Comparison of ENCODE assay signal across 8 cellular contexts in the genomic region with DNA sequence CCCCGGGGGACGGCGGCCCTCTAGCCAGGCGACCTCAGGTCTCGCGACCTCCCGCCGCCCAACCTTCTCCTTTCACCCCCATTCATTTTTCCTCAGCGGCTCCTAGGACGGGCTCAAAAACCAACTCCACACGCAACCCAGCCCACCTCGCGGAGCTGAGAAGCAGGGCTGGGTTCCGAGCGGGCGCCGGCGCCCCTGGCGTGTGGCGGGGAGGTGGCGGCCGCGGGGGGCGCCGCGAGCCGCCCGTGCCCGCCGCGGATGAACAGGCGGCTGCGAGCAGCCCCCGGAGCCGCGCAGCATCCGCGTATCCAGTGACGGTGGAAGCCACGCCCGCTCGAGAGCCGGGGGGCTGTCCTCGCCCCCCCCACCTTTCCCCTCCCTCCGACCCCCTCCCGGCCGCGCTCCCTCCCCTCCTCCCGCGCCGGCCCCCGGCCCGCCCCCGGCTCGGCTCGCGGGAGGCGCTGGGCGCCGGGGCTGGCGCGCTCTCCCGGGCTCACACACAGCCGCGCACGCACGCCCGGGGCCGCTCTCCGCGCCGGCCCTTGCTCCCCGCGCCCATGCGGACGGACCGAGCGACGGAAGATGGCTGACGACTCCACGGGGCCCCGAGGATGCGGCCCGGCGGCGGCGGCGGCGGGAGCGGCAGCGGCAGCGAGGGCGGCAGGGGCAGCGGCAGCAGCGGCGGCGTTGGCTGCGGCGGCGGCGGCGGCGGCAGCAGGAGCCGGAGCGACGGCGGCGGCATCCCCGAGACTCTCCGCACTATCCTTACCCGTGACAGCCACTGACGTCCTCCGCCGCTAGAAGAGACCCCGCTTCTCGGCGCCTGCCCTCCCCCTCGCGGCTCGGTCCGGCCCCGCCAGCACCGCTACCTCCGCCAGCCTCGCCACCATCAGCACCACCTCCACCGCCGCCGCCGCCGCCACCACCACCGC. TPM values are rescaled to one million over a fixed set of nuclear protein-coding genes. Genes with fewer than 3 reads are reported as not detected.
DNase-seq lines count a peak whose midpoint lies in the region; ATAC-seq and TF ChIP-seq lines count a peak whose summit lies in the region.

A gene with protein sequence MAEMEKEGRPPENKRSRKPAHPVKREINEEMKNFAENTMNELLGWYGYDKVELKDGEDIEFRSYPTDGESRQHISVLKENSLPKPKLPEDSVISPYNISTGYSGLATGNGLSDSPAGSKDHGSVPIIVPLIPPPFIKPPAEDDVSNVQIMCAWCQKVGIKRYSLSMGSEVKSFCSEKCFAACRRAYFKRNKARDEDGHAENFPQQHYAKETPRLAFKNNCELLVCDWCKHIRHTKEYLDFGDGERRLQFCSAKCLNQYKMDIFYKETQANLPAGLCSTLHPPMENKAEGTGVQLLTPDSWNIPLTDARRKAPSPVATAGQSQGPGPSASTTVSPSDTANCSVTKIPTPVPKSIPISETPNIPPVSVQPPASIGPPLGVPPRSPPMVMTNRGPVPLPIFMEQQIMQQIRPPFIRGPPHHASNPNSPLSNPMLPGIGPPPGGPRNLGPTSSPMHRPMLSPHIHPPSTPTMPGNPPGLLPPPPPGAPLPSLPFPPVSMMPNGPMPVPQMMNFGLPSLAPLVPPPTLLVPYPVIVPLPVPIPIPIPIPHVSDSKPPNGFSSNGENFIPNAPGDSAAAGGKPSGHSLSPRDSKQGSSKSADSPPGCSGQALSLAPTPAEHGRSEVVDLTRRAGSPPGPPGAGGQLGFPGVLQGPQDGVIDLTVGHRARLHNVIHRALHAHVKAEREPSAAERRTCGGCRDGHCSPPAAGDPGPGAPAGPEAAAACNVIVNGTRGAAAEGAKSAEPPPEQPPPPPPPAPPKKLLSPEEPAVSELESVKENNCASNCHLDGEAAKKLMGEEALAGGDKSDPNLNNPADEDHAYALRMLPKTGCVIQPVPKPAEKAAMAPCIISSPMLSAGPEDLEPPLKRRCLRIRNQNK (plus strand): TSS at position 482 of the 932 bp plus-strand sequence. CDS start 500 bp downstream, outside the sequence.

- H3K4me3 ChIP-seq in CD4-positive, CD25-positive, alpha-beta regulatory T cell (ENCODE audit: low read depth, low read length) = peak within 1 kb of the TSS; percentile 41
- H3K4me3 ChIP-seq in lung = peak within 1 kb of the TSS; percentile 78

- POLR2A ChIA-PET in activated CD4-positive, alpha-beta T cell treated with anti-CD3 and anti-CD28 coated beads, Interleukin-2, amount 10 ng/mL, durations not matched to agents 7 days and 5 days (lab: Charles Lee) = no interaction called here

- no peaks in the 10 kb centered on the region for H3K9me3 ChIP-seq in CD4-positive, CD25-positive, alpha-beta regulatory T cell (ENCODE audit: control insufficient read depth in 2 of 2, low read length in 2 of 2)
- peaks cover 0 to 2% of the 10 kb centered on the region in 2 donors for H3K9me3 ChIP-seq in lung (ENCODE audit: control insufficient read depth in 2 of 2, insufficient read depth in 1 of 2, low read length in 1 of 2)

- H3K27ac Mint-ChIP-seq in CD4-positive, CD25-positive, alpha-beta regulatory T cell = no peak within 1 kb of the TSS
- H3K27ac Mint-ChIP-seq in activated CD4-positive, alpha-beta T cell treated with anti-CD3 and anti-CD28 coated beads, Interleukin-2, amount 10 ng/mL, durations not matched to agents 7 days and 5 days = no peak within 1 kb of the TSS

- H3K27me3 ChIP-seq in CD4-positive, CD25-positive, alpha-beta regulatory T cell (ENCODE audit: control insufficient read depth, insufficient read depth, low read length) = peaks cover 60% of the 10 kb centered on the region
- H3K27me3 ChIP-seq in lung (ENCODE audit: control insufficient read depth, insufficient read depth) = no peaks in the 10 kb centered on the region

- no peak within 1 kb of the TSS for H3K27ac ChIP-seq in CD4-positive, CD25-positive, alpha-beta regulatory T cell (ENCODE audit: insufficient read depth, low read length, poor library complexity, severe bottlenecking)
- peak within 1 kb of the TSS; percentile 48 to 84 for H3K27ac ChIP-seq in lung (ENCODE audit: low read depth in 1 of 2, low read length in 1 of 2)

- H3K4me3 Mint-ChIP-seq in CD4-positive, CD25-positive, alpha-beta regulatory T cell = peak within 1 kb of the TSS; percentile 84 to 93 (median 87)
- H3K4me3 Mint-ChIP-seq in activated CD4-positive, alpha-beta T cell treated with anti-CD3 and anti-CD28 coated beads, Interleukin-2, amount 10 ng/mL, durations not matched to agents 7 days and 5 days = peak within 1 kb of the TSS; percentile 77

- CTCF ChIA-PET in activated CD4-positive, alpha-beta T cell treated with anti-CD3 and anti-CD28 coated beads, Interleukin-2, amount 10 ng/mL, durations not matched to agents 7 days and 5 days (lab: Charles Lee) = interaction anchor here (1.0 to 1.8 kb wide), 2 partner anchors 15 to 31 kb away, joined by 3 to 5 read pairs; a partner anchor contains a TSS

- H3K4me1 ChIP-seq in CD4-positive, CD25-positive, alpha-beta regulatory T cell (ENCODE audit: control insufficient read depth, insufficient read depth, low read length, poor library complexity, severe bottlenecking) = peaks cover 28% of the 10 kb centered on the region
- H3K4me1 ChIP-seq in lung (ENCODE audit: control insufficient read depth in 2 of 2, insufficient read depth in 2 of 2, low read length in 2 of 2) = peaks cover 2 to 3% of the 10 kb centered on the region in 2 donors

- peak; percentile 25 to 34 (median 29) for DNase-seq in CD4-positive, CD25-positive, alpha-beta regulatory T cell
- peak; percentile 45 for DNase-seq in NCI-H2107 (lab: John Stamatoyannopoulos, UW)
- peak; percentile 22 for DNase-seq in activated CD4-positive, alpha-beta T cell treated with anti-CD3 and anti-CD28 coated beads, Interleukin-2, amount 10 ng/mL, durations not matched to agents 7 days and 5 days
- peak; percentile 22 for DNase-seq in effector CD8-positive, alpha-beta T cell (lab: John Stamatoyannopoulos, UW)
- peak; percentile 32 for DNase-seq in lung (ENCODE audit: low spot score)
- peak; percentile 53 for DNase-seq in stimulated activated CD8-positive, alpha-beta memory T cell treated with anti-CD3 and anti-CD28 coated beads, Interleukin-4, amount 100 ng/mL, for 24 hours (ENCODE audit: low read depth)
- no peak for DNase-seq in dedifferentiated amniotic fluid mesenchymal stem cell (ENCODE audit: extremely low spot score)

- peaks cover 0 to 7% (median 0%) of the 10 kb centered on the region in 7 donors for H3K9me3 Mint-ChIP-seq in CD4-positive, CD25-positive, alpha-beta regulatory T cell
- no peaks in the 10 kb centered on the region for H3K9me3 Mint-ChIP-seq in activated CD4-positive, alpha-beta T cell treated with anti-CD3 and anti-CD28 coated beads, Interleukin-2, amount 10 ng/mL, durations not matched to agents 7 days and 5 days

- H3K36me3 Mint-ChIP-seq in CD4-positive, CD25-positive, alpha-beta regulatory T cell = peaks cover 3% of the 10 kb centered on the region
- no peaks in the 10 kb centered on the region for H3K36me3 Mint-ChIP-seq in activated CD4-positive, alpha-beta T cell treated with anti-CD3 and anti-CD28 coated beads, Interleukin-2, amount 10 ng/mL, durations not matched to agents 7 days and 5 days (ENCODE audit: low read depth)

- H3K36me3 ChIP-seq in CD4-positive, CD25-positive, alpha-beta regulatory T cell (ENCODE audit: control insufficient read depth, insufficient read depth, low read length) = no peaks in the 10 kb centered on the region
- H3K36me3 ChIP-seq in lung (ENCODE audit: control insufficient read depth in 2 of 2, insufficient read depth in 2 of 2, low read length in 2 of 2) = no peaks in the 10 kb centered on the region

- peak; percentile 40 to 46 for ATAC-seq in CD4-positive, CD25-positive, alpha-beta regulatory T cell (ENCODE audit: low read depth in 2 of 2)
- ATAC-seq in GM21367 (IDR thresholded peaks at IDR 0.05; ENCODE audit: unreplicated experiment) = peak; percentile 43
- peak; percentile 20 for ATAC-seq in lung (ENCODE audit: insufficient read depth, low FRiP score)

- H3K4me1 Mint-ChIP-seq in CD4-positive, CD25-positive, alpha-beta regulatory T cell = peaks cover 0 to 30% (median 12%) of the 10 kb centered on the region in 4 donors
- peaks cover 22% of the 10 kb centered on the region for H3K4me1 Mint-ChIP-seq in activated CD4-positive, alpha-beta T cell treated with anti-CD3 and anti-CD28 coated beads, Interleukin-2, amount 10 ng/mL, durations not matched to agents 7 days and 5 days

- TF ChIP-seq CTCF in lung (IDR thresholded peaks at IDR 0.05; ENCODE audit: control extremely low read depth, extremely low read depth) = no peak

- WGBS in lung, 2 donors = 0 to 1% methylated on average over 79 to 131 of the region's 131 CpGs

- peaks cover 39% of the 10 kb centered on the region for H3K27me3 Mint-ChIP-seq in CD4-positive, CD25-positive, alpha-beta regulatory T cell
- H3K27me3 Mint-ChIP-seq in activated CD4-positive, alpha-beta T cell treated with anti-CD3 and anti-CD28 coated beads, Interleukin-2, amount 10 ng/mL, durations not matched to agents 7 days and 5 days = peaks cover 49% of the 10 kb centered on the region

RNA-seq across cellular contexts. Expression of the gene that starts here (rescaled TPM):
- not detected for total RNA-seq in CD4-positive, CD25-positive, alpha-beta regulatory T cell
- under 1 TPM in 2 of 4 donors, not detected in 2; 0.07 to 0.13 TPM for polyA plus RNA-seq in CD4-positive, CD25-positive, alpha-beta regulatory T cell
- total RNA-seq in activated CD4-positive, alpha-beta T cell treated with anti-CD3 and anti-CD28 coated beads, Interleukin-2, amount 10 ng/mL, durations not matched to agents 7 days and 5 days = under 1 TPM; 0.27 to 0.31 TPM
- total RNA-seq in lung = 10 to 100 TPM in 1 of 2 donors, 1 to 10 TPM in 1; 9.2 to 14.5 TPM
- polyA plus RNA-seq in lung = 1 to 10 TPM; 1.6 to 2.5 TPM

Comparison
In these comparisons a context has a peak if more than half of its experiments do, and no peak if none do; other contexts are left out.
1. Peak in DNase-seq, ATAC-seq and H3K4me3 ChIP-seq in CD4-positive, CD25-positive, alpha-beta regulatory T cell; RNA of the gene not detected or under 1 TPM.
2. Peak in DNase-seq in activated CD4-positive, alpha-beta T cell treated with anti-CD3 and anti-CD28 coated beads, Interleukin-2, amount 10 ng/mL, durations not matched to agents 7 days and 5 days; RNA of the gene not detected or under 1 TPM.